In the genomic region with DNA sequence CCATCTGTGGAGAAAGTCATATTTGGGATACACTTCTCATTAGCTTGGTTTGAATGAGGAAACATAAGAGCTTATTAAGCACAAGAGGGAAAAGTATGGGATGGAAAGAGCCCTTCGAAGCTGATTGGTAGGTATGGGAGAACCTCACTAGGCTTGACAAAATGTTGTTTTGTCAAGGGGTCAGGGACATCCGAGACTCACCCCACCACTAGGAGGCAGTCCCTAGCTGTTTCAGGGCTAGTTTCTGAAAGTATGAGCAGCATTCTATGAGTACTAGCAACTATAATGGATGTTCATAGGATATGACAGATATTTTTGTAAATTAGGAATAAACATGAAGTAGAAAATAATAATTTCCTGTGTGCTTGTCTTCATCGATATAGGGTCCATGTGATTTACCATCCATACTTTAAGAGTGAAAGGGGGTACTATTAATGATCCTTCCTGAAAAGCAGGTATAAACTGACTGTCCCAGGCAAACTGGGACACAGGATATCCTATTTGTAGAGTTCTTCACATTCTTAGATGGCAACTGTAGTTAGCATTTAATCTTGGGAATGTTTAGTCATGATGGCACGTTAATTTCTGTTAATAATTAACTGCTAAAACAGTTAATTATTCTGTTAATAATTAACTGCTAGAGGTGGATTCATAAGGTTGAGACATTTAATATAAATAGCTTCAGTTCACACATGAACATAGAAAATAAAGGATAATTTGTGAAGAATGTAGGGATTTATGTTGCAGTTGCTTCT, we compare ENCODE assay signal across 10 cellular contexts. TPM values are rescaled to one million over a fixed set of nuclear protein-coding genes. Genes with fewer than 3 reads are reported as not detected.
DNase-seq lines count a peak whose midpoint lies in the region; ATAC-seq lines count a peak whose summit lies in the region.
"Had no signal": no experiment of that assay in that cellular context is flagged by ENCODE, and none has a peak within 500 bp of the region (broad histone marks: within the 10 kb centered on the region; RNA-seq: fewer than 3 reads in every experiment).

No MANE protein-coding gene starts in this region.

- no peak overlapping the region for H3K9ac ChIP-seq in mesendoderm (ENCODE audit: low read length)
- H3K9ac ChIP-seq: BLaER1 treated with 17β-estradiol and CSF1 and Interleukin-3, amounts not matched to agents 10 nM and 100 nM had no signal

- no CpG with 5 or more reads among the region's 4 CpGs for WGBS in mesendoderm (ENCODE audit: extremely low coverage, insufficient coverage, low lambda C conversion rate)

- no peak overlapping the region for H3K23ac ChIP-seq in mesendoderm (ENCODE audit: low read length)

- no peak overlapping the region for H3K4me2 ChIP-seq in mesendoderm (ENCODE audit: low read length)
- H3K4me2 ChIP-seq: BLaER1 treated with 17β-estradiol and CSF1 and Interleukin-3, amounts not matched to agents 10 nM and 100 nM had no signal

- H3K4ac ChIP-seq in mesendoderm (ENCODE audit: low read depth, low read length) = no peak overlapping the region

- no peak overlapping the region for H2AK5ac ChIP-seq in mesendoderm (ENCODE audit: low read length)

- H3K79me2 ChIP-seq in mesendoderm (ENCODE audit: control insufficient read depth, insufficient read depth, low read length) = no peaks in the 10 kb centered on the region

- peak; percentile 43 for ATAC-seq in HG03175 (IDR thresholded peaks at IDR 0.05; ENCODE audit: unreplicated experiment)
- ATAC-seq in Right ventricle myocardium superior (ENCODE audit: poor library complexity) = no peak
- ATAC-seq in HG02970 (IDR thresholded peaks at IDR 0.05; ENCODE audit: low FRiP score, unreplicated experiment) = no peak
- ATAC-seq: gastrocnemius medialis had no signal

- H2BK120ac ChIP-seq in mesendoderm (ENCODE audit: low read depth, low read length) = no peak overlapping the region

- DNase-seq in NCI-H1417 (lab: John Stamatoyannopoulos, UW) (peak in 2 of 3 experiments; percentile 9 to 16), NCI-H1417 treated with DMSO at 0.1 percent for 48 hours (lab: John Stamatoyannopoulos, UW) (no peak), UCSD-AML1 (lab: John Stamatoyannopoulos, UW; ENCODE audit: unreplicated experiment) (peak; percentile 25), mesendoderm (peak; percentile 73), HPDE6-E6E7 (ENCODE audit: extremely low spot score) (no peak), Right ventricle myocardium superior (no peak)
- DNase-seq: gastrocnemius medialis had no signal

- no peak overlapping the region for H3K18ac ChIP-seq in mesendoderm (ENCODE audit: low read length)

- H2BK15ac ChIP-seq in mesendoderm (replicated peaks; ENCODE audit: low read depth) = no peak overlapping the region

- H3K56ac ChIP-seq in mesendoderm (ENCODE audit: low read length) = no peak overlapping the region

- no peak overlapping the region for H3K27ac ChIP-seq in mesendoderm (ENCODE audit: low read depth, low read length)
- H3K27ac ChIP-seq: BLaER1 treated with 17β-estradiol and CSF1 and Interleukin-3, amounts not matched to agents 10 nM and 100 nM; gastrocnemius medialis had no signal

- no peaks in the 10 kb centered on the region for H3K27me3 ChIP-seq in mesendoderm (ENCODE audit: insufficient read depth, low read length, poor library complexity)
- H3K27me3 ChIP-seq: BLaER1 treated with 17β-estradiol and CSF1 and Interleukin-3, amounts not matched to agents 10 nM and 100 nM had no signal

- intact Hi-C loops in Right ventricle myocardium superior (cut with DNase I) = no loop called here

- H2BK5ac ChIP-seq in mesendoderm (ENCODE audit: low read length) = no peak overlapping the region

- H3K4me1 ChIP-seq in mesendoderm (ENCODE audit: control insufficient read depth, low read depth, low read length) = no peaks in the 10 kb centered on the region
- H3K4me1 ChIP-seq: BLaER1 treated with 17β-estradiol and CSF1 and Interleukin-3, amounts not matched to agents 10 nM and 100 nM; gastrocnemius medialis had no signal

- H3K36me3 ChIP-seq in mesendoderm (ENCODE audit: control insufficient read depth, insufficient read depth, low read length) = no peaks in the 10 kb centered on the region
- H3K36me3 ChIP-seq: BLaER1 treated with 17β-estradiol and CSF1 and Interleukin-3, amounts not matched to agents 10 nM and 100 nM; gastrocnemius medialis had no signal

- H3K4me3 ChIP-seq in mesendoderm (ENCODE audit: low read length) = no peak overlapping the region
- H3K4me3 ChIP-seq: BLaER1 treated with 17β-estradiol and CSF1 and Interleukin-3, amounts not matched to agents 10 nM and 100 nM; gastrocnemius medialis had no signal

- H3K79me1 ChIP-seq in mesendoderm (ENCODE audit: low read length) = no peaks in the 10 kb centered on the region

- H4K5ac ChIP-seq in mesendoderm (ENCODE audit: low read length) = no peak overlapping the region

- no peak overlapping the region for H4K8ac ChIP-seq in mesendoderm (ENCODE audit: low read depth, low read length)

RNA-seq across cellular contexts. Expression of gene OTX1, which starts 28.4 kb away (rescaled TPM):
- polyA plus RNA-seq in mesendoderm (2013, experiment 1 of 2) = 0.49 TPM
- 0.39 TPM for polyA plus RNA-seq in mesendoderm (2013, experiment 2 of 2)
- not detected for total RNA-seq in Right ventricle myocardium superior
- total RNA-seq: gastrocnemius medialis had no signal

Comparison
In these comparisons a context has a peak if more than half of its experiments do, and no peak if none do; other contexts are left out.
1. DNase-seq: peak in NCI-H1417 (2 of 3), UCSD-AML1 (single experiment) and mesendoderm (single experiment); none in NCI-H1417 treated with DMSO at 0.1 percent for 48 hours (single experiment), HPDE6-E6E7 (single experiment) and Right ventricle myocardium superior (single experiment).